In genomic region chr7:44724276-44724675, GRCh38 we compare ENCODE assay signal across 36 cellular contexts.
"Had no signal": no experiment of that assay in that cellular context is flagged by ENCODE, and none has a peak within 500 bp of the region (broad histone marks: within the 10 kb centered on the region; RNA-seq: fewer than 3 reads in every experiment).

No MANE protein-coding gene starts in this region.

- H3K4me3 Mint-ChIP-seq: activated CD4-positive, alpha-beta memory T cell treated with anti-CD3 and anti-CD28 coated beads for 36 hours; activated CD4-positive, alpha-beta T cell treated with anti-CD3 and anti-CD28 coated beads for 36 hours; activated CD4-positive, alpha-beta T cell treated with anti-CD3 and anti-CD28 coated beads, Interleukin-2, amount 10 ng/mL, durations not matched to agents 24 days and 14 days; activated CD8-positive, alpha-beta memory T cell treated with anti-CD3 and anti-CD28 coated beads, Interleukin-2, amount 10 ng/mL, durations not matched to agents 7 days and 5 days; activated CD8-positive, alpha-beta T cell treated with anti-CD3 and anti-CD28 coated beads, Interleukin-2, amount 10 ng/mL, durations not matched to agents 7 days and 5 days; activated naive CD4-positive, alpha-beta T cell treated with anti-CD3 and anti-CD28 coated beads for 36 hours; activated naive CD4-positive, alpha-beta T cell treated with anti-CD3 and anti-CD28 coated beads, Interleukin-2, amount 50 U/mL, for 24 hours; activated naive CD8-positive, alpha-beta T cell treated with anti-CD3 and anti-CD28 coated beads for 36 hours; activated naive CD8-positive, alpha-beta T cell treated with anti-CD3 and anti-CD28 coated beads, Interleukin-2, amount 50 U/mL, for 24 hours; activated T-helper 1 cell treated with anti-CD3 and anti-CD28 coated beads, Interleukin-12 subunit alpha, Interleukin-12 subunit beta, Interleukin-2, Interleukin-4 antibody, amounts not matched to agents 30 ng/mL and 10 ng/mL and 1 ng/mL, durations not matched to agents 14 hours and 24 hours and 36 hours; brain; dendritic cell treated with granulocyte-macrophage colony-stimulating factor and Interleukin-4, amounts not matched to agents 40 ng/mL and 50 ng/mL, for 4 days had no signal

- H3K36me3 ChIP-seq: adrenal gland, breast epithelium, cardiac muscle cell, esophagus muscularis mucosa, gastrocnemius medialis, heart left ventricle had no signal

- H3K4me1 ChIP-seq: adrenal gland, breast epithelium, esophagus muscularis mucosa, gastrocnemius medialis had no signal

- H3K9me3 Mint-ChIP-seq: activated CD4-positive, alpha-beta T cell treated with anti-CD3 and anti-CD28 coated beads, Interleukin-2, amount 10 ng/mL, durations not matched to agents 24 days and 14 days; activated naive CD4-positive, alpha-beta T cell treated with anti-CD3 and anti-CD28 coated beads, Interleukin-2, amount 50 U/mL, for 24 hours; dendritic cell treated with granulocyte-macrophage colony-stimulating factor and Interleukin-4, amounts not matched to agents 40 ng/mL and 50 ng/mL, for 4 days had no signal

- H3K4me3 ChIP-seq: adrenal gland, breast epithelium, cardiac muscle cell, coronary artery, dorsolateral prefrontal cortex, esophagus muscularis mucosa, gastrocnemius medialis, heart left ventricle had no signal

- H3K27me3 Mint-ChIP-seq: activated CD4-positive, alpha-beta memory T cell treated with anti-CD3 and anti-CD28 coated beads for 36 hours; activated CD4-positive, alpha-beta T cell treated with anti-CD3 and anti-CD28 coated beads for 36 hours; activated CD4-positive, alpha-beta T cell treated with anti-CD3 and anti-CD28 coated beads, Interleukin-2, amount 10 ng/mL, durations not matched to agents 24 days and 14 days; activated naive CD4-positive, alpha-beta T cell treated with anti-CD3 and anti-CD28 coated beads, Interleukin-2, amount 50 U/mL, for 24 hours; activated naive CD8-positive, alpha-beta T cell treated with anti-CD3 and anti-CD28 coated beads, Interleukin-2, amount 50 U/mL, for 24 hours; dendritic cell treated with granulocyte-macrophage colony-stimulating factor and Interleukin-4, amounts not matched to agents 40 ng/mL and 50 ng/mL, for 4 days had no signal

- H3K27ac ChIP-seq: adrenal gland, breast epithelium, cardiac muscle cell, coronary artery, dorsolateral prefrontal cortex, esophagus muscularis mucosa, foreskin keratinocyte, gastrocnemius medialis, heart left ventricle had no signal

- H3K27me3 ChIP-seq: adrenal gland, breast epithelium, cardiac muscle cell, dorsolateral prefrontal cortex, esophagus muscularis mucosa, foreskin keratinocyte, gastrocnemius medialis, heart left ventricle had no signal

- ATAC-seq: activated CD4-positive, alpha-beta T cell treated with anti-CD3 and anti-CD28 coated beads for 36 hours; activated CD8-positive, alpha-beta memory T cell treated with anti-CD3 and anti-CD28 coated beads, Interleukin-2, amount 10 ng/mL, durations not matched to agents 7 days and 5 days; activated CD8-positive, alpha-beta T cell treated with anti-CD3 and anti-CD28 coated beads, Interleukin-2, amount 10 ng/mL, durations not matched to agents 7 days and 5 days; activated naive CD8-positive, alpha-beta T cell treated with anti-CD3 and anti-CD28 coated beads, Interleukin-2, amount 50 U/mL, for 24 hours; foreskin keratinocyte; gastrocnemius medialis; heart left ventricle had no signal

- H3K36me3 Mint-ChIP-seq: activated CD4-positive, alpha-beta memory T cell treated with anti-CD3 and anti-CD28 coated beads for 36 hours; activated naive CD4-positive, alpha-beta T cell treated with anti-CD3 and anti-CD28 coated beads, Interleukin-2, amount 50 U/mL, for 24 hours; activated naive CD8-positive, alpha-beta T cell treated with anti-CD3 and anti-CD28 coated beads for 36 hours; brain had no signal

- H3K9me3 ChIP-seq: esophagus muscularis mucosa, gastrocnemius medialis had no signal

- DNase-seq: activated CD4-positive, alpha-beta memory T cell treated with anti-CD3 and anti-CD28 coated beads for 36 hours; activated CD4-positive, alpha-beta T cell treated with anti-CD3 and anti-CD28 coated beads for 36 hours; activated CD4-positive, alpha-beta T cell treated with anti-CD3 and anti-CD28 coated beads, Interleukin-2, amount 10 ng/mL, durations not matched to agents 24 days and 14 days; activated CD4-positive, CD25-positive, alpha-beta regulatory T cell; activated CD4-positive, CD25-positive, alpha-beta regulatory T cell treated with anti-CD3 and anti-CD28 coated beads, Interleukin-2, amount 50 U/mL, for 72 hours; activated CD8-positive, alpha-beta memory T cell treated with anti-CD3 and anti-CD28 coated beads, Interleukin-2, amount 10 ng/mL, durations not matched to agents 7 days and 5 days; activated CD8-positive, alpha-beta memory T cell treated with anti-CD3 and anti-CD28 coated beads, Interleukin-2, amount 50 U/mL, for 4 hours; activated CD8-positive, alpha-beta T cell treated with anti-CD3 and anti-CD28 coated beads, Interleukin-2, amount 10 ng/mL, durations not matched to agents 7 days and 5 days; activated effector memory CD4-positive, alpha-beta T cell treated with anti-CD3 and anti-CD28 coated beads, Interleukin-2, amount 50 U/mL, for 16 hours; activated naive CD4-positive, alpha-beta T cell treated with anti-CD3 and anti-CD28 coated beads for 36 hours; activated naive CD8-positive, alpha-beta T cell treated with anti-CD3 and anti-CD28 coated beads for 36 hours; activated naive CD8-positive, alpha-beta T cell treated with anti-CD3 and anti-CD28 coated beads, Interleukin-2, amount 50 U/mL, for 24 hours; activated T-cell treated with anti-CD3 and anti-CD28 coated beads, Interleukin-2, amount 50 U/mL, for 1 hour; activated T-cell treated with anti-CD3 and anti-CD28 coated beads, Interleukin-2, amount 50 U/mL, for 48 hours; adrenal gland; amygdala; aorta; central memory CD4-positive, alpha-beta T cell; cerebellar nuclear complex; dorsolateral prefrontal cortex; effector memory CD4-positive, alpha-beta T cell; erythroblast; foreskin keratinocyte; gastrocnemius medialis; glutamatergic neuron; heart left ventricle; T-helper 2 cell had no signal

- H3K27ac Mint-ChIP-seq: activated CD4-positive, alpha-beta memory T cell treated with anti-CD3 and anti-CD28 coated beads for 36 hours; activated CD4-positive, alpha-beta T cell treated with anti-CD3 and anti-CD28 coated beads for 36 hours; activated CD4-positive, alpha-beta T cell treated with anti-CD3 and anti-CD28 coated beads, Interleukin-2, amount 10 ng/mL, durations not matched to agents 24 days and 14 days; activated CD8-positive, alpha-beta memory T cell treated with anti-CD3 and anti-CD28 coated beads, Interleukin-2, amount 10 ng/mL, durations not matched to agents 7 days and 5 days; activated CD8-positive, alpha-beta T cell treated with anti-CD3 and anti-CD28 coated beads, Interleukin-2, amount 10 ng/mL, durations not matched to agents 7 days and 5 days; activated naive CD4-positive, alpha-beta T cell treated with anti-CD3 and anti-CD28 coated beads for 36 hours; activated naive CD4-positive, alpha-beta T cell treated with anti-CD3 and anti-CD28 coated beads, Interleukin-2, amount 50 U/mL, for 24 hours; activated naive CD8-positive, alpha-beta T cell treated with anti-CD3 and anti-CD28 coated beads for 36 hours; activated naive CD8-positive, alpha-beta T cell treated with anti-CD3 and anti-CD28 coated beads, Interleukin-2, amount 50 U/mL, for 24 hours; activated T-helper 1 cell treated with anti-CD3 and anti-CD28 coated beads, Interleukin-12 subunit alpha, Interleukin-12 subunit beta, Interleukin-2, Interleukin-4 antibody, amounts not matched to agents 30 ng/mL and 10 ng/mL and 1 ng/mL, durations not matched to agents 14 hours and 24 hours and 36 hours; activated T-helper 2 cell treated with anti-CD3 and anti-CD28 coated beads, Interferon-gamma antibody, Interleukin-2, Interleukin-4, amounts not matched to agents 10 μg/mL and 5 μg/mL and 100 μg/mL, durations not matched to agents 14 hours and 24 hours and 36 hours; brain; dendritic cell treated with granulocyte-macrophage colony-stimulating factor and Interleukin-4, amounts not matched to agents 40 ng/mL and 50 ng/mL, for 4 days had no signal

- H3K4me1 Mint-ChIP-seq: activated CD4-positive, alpha-beta T cell treated with anti-CD3 and anti-CD28 coated beads for 36 hours; activated naive CD4-positive, alpha-beta T cell treated with anti-CD3 and anti-CD28 coated beads, Interleukin-2, amount 50 U/mL, for 24 hours; activated naive CD8-positive, alpha-beta T cell treated with anti-CD3 and anti-CD28 coated beads for 36 hours; activated naive CD8-positive, alpha-beta T cell treated with anti-CD3 and anti-CD28 coated beads, Interleukin-2, amount 50 U/mL, for 24 hours; brain had no signal
